In the genomic region with DNA sequence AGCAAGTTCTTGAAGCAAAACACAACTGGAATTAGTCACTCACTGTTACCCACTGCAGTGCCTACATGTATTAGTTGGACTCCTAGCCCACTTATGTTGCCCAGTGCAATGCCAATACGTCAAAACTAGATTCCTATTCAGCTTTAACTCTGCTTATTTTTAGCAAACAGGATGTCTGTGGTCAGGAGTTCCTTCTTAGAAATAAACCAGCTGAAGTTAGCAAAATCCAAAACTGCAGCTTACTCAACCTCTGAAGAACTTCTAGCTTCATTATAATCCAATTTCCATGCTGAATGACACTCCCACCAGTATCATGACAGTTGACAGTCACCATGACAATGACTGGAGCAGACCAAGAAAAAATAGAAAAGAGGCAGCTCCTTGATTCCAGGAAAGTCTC, we compare ENCODE assay signal across 12 cellular contexts.
DNase-seq lines count a peak whose midpoint lies in the region; ATAC-seq, FAIRE-seq and TF ChIP-seq lines count a peak whose summit lies in the region.
"Had no signal": no experiment of that assay in that cellular context is flagged by ENCODE, and none has a peak within 500 bp of the region (broad histone marks: within the 10 kb centered on the region; RNA-seq: fewer than 3 reads in every experiment).

No MANE protein-coding gene starts in this region.

- H3K4me1 ChIP-seq in astrocyte (ENCODE audit: insufficient read depth, low read length) (no peaks in the 10 kb centered on the region), osteoblast (ENCODE audit: insufficient read depth, low read length) (no peaks in the 10 kb centered on the region)
- no peaks in the 10 kb centered on the region for H3K4me1 ChIP-seq in effector memory CD4-positive, alpha-beta T cell (ENCODE audit: control insufficient read depth, insufficient read depth, low read length, poor library complexity, severe bottlenecking)

- H3K27me3 Mint-ChIP-seq in astrocyte (ENCODE audit: low read depth, unreplicated experiment) = no peaks in the 10 kb centered on the region

- H3K4me2 ChIP-seq in astrocyte (ENCODE audit: low read length) (no peak overlapping the region), osteoblast (ENCODE audit: insufficient read depth, low read length) (no peak overlapping the region)

- H3K9ac ChIP-seq in astrocyte (ENCODE audit: low read length) = no peak overlapping the region

- H3K4me1 Mint-ChIP-seq in astrocyte (ENCODE audit: low read depth, unreplicated experiment) = peaks cover 13% of the 10 kb centered on the region

- no peak overlapping the region for H3K4me3 ChIP-seq in GM12865 (ENCODE audit: low read depth, low read length)
- H3K4me3 ChIP-seq in astrocyte (ENCODE audit: insufficient read depth, low read depth, low read length) = no peak overlapping the region
- H3K4me3 ChIP-seq in osteoblast (ENCODE audit: insufficient read depth, low read length) = no peak overlapping the region
- no peak overlapping the region for H3K4me3 ChIP-seq in effector memory CD4-positive, alpha-beta T cell (ENCODE audit: insufficient read depth, low read depth, low read length, poor library complexity, severe bottlenecking)

- no peak for FAIRE-seq in astrocyte (lab: Jason Lieb, UNC)
- FAIRE-seq: colon had no signal

- H2AFZ ChIP-seq in astrocyte (ENCODE audit: low read depth, low read length) (no peak overlapping the region), osteoblast (ENCODE audit: low read length) (no peak overlapping the region)

- peak overlapping the region; percentile 5 for H3K27ac Mint-ChIP-seq in astrocyte (ENCODE audit: unreplicated experiment)

- ATAC-seq in GM21367 (IDR thresholded peaks at IDR 0.05; ENCODE audit: unreplicated experiment) (peak; percentile 96), HG03280 (IDR thresholded peaks at IDR 0.05; ENCODE audit: unreplicated experiment) (peak; percentile 73)

- H3K79me2 ChIP-seq in astrocyte (ENCODE audit: insufficient read depth, low read length) (no peaks in the 10 kb centered on the region), osteoblast (ENCODE audit: insufficient read depth, low read length) (no peaks in the 10 kb centered on the region)

- H3K9me3 ChIP-seq in astrocyte (ENCODE audit: insufficient read depth, low read depth, low read length) (no peaks in the 10 kb centered on the region), osteoblast (ENCODE audit: low read depth, low read length) (no peaks in the 10 kb centered on the region)
- no peaks in the 10 kb centered on the region for H3K9me3 ChIP-seq in effector memory CD4-positive, alpha-beta T cell (ENCODE audit: control insufficient read depth, low read length)

- peaks cover 2% of the 10 kb centered on the region for H3K9me3 Mint-ChIP-seq in astrocyte (ENCODE audit: unreplicated experiment)

- TF ChIP-seq CTCF in GM12865 (IDR thresholded peaks at IDR 0.05; ENCODE audit: insufficient read depth, low read depth, low read length, missing control alignments) = no peak
- no peak for TF ChIP-seq CTCF in astrocyte (IDR thresholded peaks at IDR 0.05; ENCODE audit: insufficient read depth, low read depth, low read length)
- no peak for TF ChIP-seq CTCF in osteoblast (IDR thresholded peaks at IDR 0.05; ENCODE audit: extremely low read depth, low read depth, low read length)

- H3K27ac ChIP-seq in astrocyte (ENCODE audit: low read depth, low read length) = no peak overlapping the region
- no peak overlapping the region for H3K27ac ChIP-seq in osteoblast (ENCODE audit: low read depth, low read length)
- H3K27ac ChIP-seq in effector memory CD4-positive, alpha-beta T cell (ENCODE audit: insufficient read depth, low read length, poor library complexity, severe bottlenecking) = no peak overlapping the region
- H3K27ac ChIP-seq: VCaP had no signal

- no peaks in the 10 kb centered on the region for H4K20me1 ChIP-seq in astrocyte (ENCODE audit: insufficient read depth, low read length)
- H4K20me1 ChIP-seq in osteoblast (ENCODE audit: insufficient read depth, low read length) = no peaks in the 10 kb centered on the region

- H3K27me3 ChIP-seq in astrocyte (ENCODE audit: insufficient read depth, low read length) (no peaks in the 10 kb centered on the region), osteoblast (ENCODE audit: insufficient read depth, low read length) (no peaks in the 10 kb centered on the region)
- no peaks in the 10 kb centered on the region for H3K27me3 ChIP-seq in effector memory CD4-positive, alpha-beta T cell (replicated peaks; ENCODE audit: control insufficient read depth, insufficient read depth, low read length, poor library complexity, severe bottlenecking)

- no peak overlapping the region for H3K4me3 Mint-ChIP-seq in astrocyte (ENCODE audit: unreplicated experiment)

- H3K36me3 Mint-ChIP-seq in astrocyte (ENCODE audit: low read depth, unreplicated experiment) = no peaks in the 10 kb centered on the region

- intact Hi-C loops in posterior vena cava (cut with DNase I) = no loop called here

- peak; percentile 83 for DNase-seq in GM12865 (ENCODE audit: low read depth)
- DNase-seq in astrocyte (ENCODE audit: low read depth) = no peak
- DNase-seq in AG08395 (ENCODE audit: low spot score) = no peak
- DNase-seq in osteoblast (ENCODE audit: insufficient read length, low spot score, missing footprints) = no peak
- no peak for DNase-seq in effector memory CD4-positive, alpha-beta T cell
- no peak for DNase-seq in posterior vena cava (ENCODE audit: low spot score)
- DNase-seq: DND-41; stimulated activated CD4-positive, alpha-beta T cell treated with anti-CD3 and anti-CD28 coated beads, Interleukin-4, amount 100 ng/mL, for 1 hour had no signal

- no peaks in the 10 kb centered on the region for H3K36me3 ChIP-seq in astrocyte (ENCODE audit: insufficient read depth, low read length)
- no peaks in the 10 kb centered on the region for H3K36me3 ChIP-seq in osteoblast (ENCODE audit: insufficient read depth, low read length)
- H3K36me3 ChIP-seq in effector memory CD4-positive, alpha-beta T cell (ENCODE audit: control insufficient read depth, insufficient read depth, low read length) = no peaks in the 10 kb centered on the region
